ENCODE assay signal across 1 cellular context in the genomic region with DNA sequence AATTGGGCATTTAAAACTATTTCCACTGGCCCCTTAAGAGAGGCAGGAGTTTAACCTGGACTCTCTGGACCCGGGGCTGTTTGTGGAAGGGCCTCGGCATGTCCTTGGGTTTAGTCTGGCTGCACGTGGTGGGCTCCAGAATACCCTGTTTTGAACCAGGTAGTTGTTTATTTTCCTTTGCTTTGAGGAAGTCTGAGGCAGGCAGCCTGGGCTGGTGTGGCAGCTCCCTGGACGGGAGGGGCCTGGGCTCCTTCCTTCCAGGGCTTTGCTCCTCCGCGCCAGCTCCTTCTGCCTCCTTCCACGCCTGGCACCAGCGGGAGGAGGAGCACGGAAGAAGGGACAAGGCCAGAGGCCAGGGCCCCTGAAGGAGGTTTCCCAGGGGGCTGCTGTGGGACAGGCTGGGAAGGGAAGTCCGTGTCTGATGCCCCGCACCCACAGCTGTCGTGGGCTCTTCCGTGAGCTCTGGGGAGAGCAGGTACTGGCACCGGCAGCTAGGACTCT.
TF ChIP-seq lines count a peak whose summit lies in the region.

No MANE protein-coding gene starts in this region.

TF ChIP-seq in HepG2, 621 proteins besides CTCF, POLR2A, EP300 and RAD21 (continued from another document and continues in another):
- no peak for TF ChIP-seq RBM22 (optimal IDR thresholded peaks at IDR 0.05; ENCODE audit: low read length)
- TF ChIP-seq ZNF501 (CRISPR knock-in tag; IDR thresholded peaks at IDR 0.05) = peak; percentile 46; the same call in 1 of the 2 replicates
- TF ChIP-seq, protein P1, sequence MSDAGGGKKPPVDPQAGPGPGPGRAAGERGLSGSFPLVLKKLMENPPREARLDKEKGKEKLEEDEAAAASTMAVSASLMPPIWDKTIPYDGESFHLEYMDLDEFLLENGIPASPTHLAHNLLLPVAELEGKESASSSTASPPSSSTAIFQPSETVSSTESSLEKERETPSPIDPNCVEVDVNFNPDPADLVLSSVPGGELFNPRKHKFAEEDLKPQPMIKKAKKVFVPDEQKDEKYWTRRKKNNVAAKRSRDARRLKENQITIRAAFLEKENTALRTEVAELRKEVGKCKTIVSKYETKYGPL (CRISPR knock-in tag; IDR thresholded peaks at IDR 0.05) = no peak
- TF ChIP-seq ZFP1 (CRISPR knock-in tag; IDR thresholded peaks at IDR 0.05) = no peak
- no peak for TF ChIP-seq SP2 (CRISPR knock-in tag; IDR thresholded peaks at IDR 0.05)
- peak; percentile 50; the same call in 1 of the 2 replicates for TF ChIP-seq ZBTB7B (CRISPR knock-in tag; IDR thresholded peaks at IDR 0.05)
- TF ChIP-seq HDAC1 (CRISPR knock-in tag; IDR thresholded peaks at IDR 0.05) = peak; percentile 53; the same call in 1 of the 2 replicates
- TF ChIP-seq HDAC2 (CRISPR knock-in tag; IDR thresholded peaks at IDR 0.05) = peak; percentile 69
- no peak for TF ChIP-seq ATRX (CRISPR knock-in tag; IDR thresholded peaks at IDR 0.05; ENCODE audit: borderline replicate concordance)
- no peak for TF ChIP-seq NFE2 (CRISPR knock-in tag; IDR thresholded peaks at IDR 0.05)
- 0 out of 4 replicates have a peak, but pooled peaks of 1 of the 2 experiments have one; percentile 12 for TF ChIP-seq REST (IDR thresholded peaks at IDR 0.05; ENCODE audit: borderline replicate concordance in 1 of 2, low read depth in 1 of 2, low read length in 2 of 2)
- no peak for TF ChIP-seq ZNF333 (CRISPR knock-in tag; IDR thresholded peaks at IDR 0.05; ENCODE audit: borderline replicate concordance)
- TF ChIP-seq GTF3A (CRISPR knock-in tag; conservative IDR thresholded peaks at IDR 0.05) = no peak
- TF ChIP-seq ZFP90 (CRISPR knock-in tag; IDR thresholded peaks at IDR 0.05; ENCODE audit: borderline replicate concordance) = no peak
- TF ChIP-seq NR2F2 (IDR thresholded peaks at IDR 0.05; ENCODE audit: borderline replicate concordance, low read depth) = no peak
- TF ChIP-seq SALL2 (CRISPR knock-in tag; IDR thresholded peaks at IDR 0.05) = no peak
- no peak for TF ChIP-seq MEIS1 (CRISPR knock-in tag; IDR thresholded peaks at IDR 0.05; ENCODE audit: borderline replicate concordance)
- no peak for TF ChIP-seq ZNF441 (CRISPR knock-in tag; IDR thresholded peaks at IDR 0.05; ENCODE audit: borderline replicate concordance)
- no peak for TF ChIP-seq SP140L (CRISPR knock-in tag; IDR thresholded peaks at IDR 0.05; ENCODE audit: borderline replicate concordance)
- no peak for TF ChIP-seq RCOR2 (CRISPR knock-in tag; IDR thresholded peaks at IDR 0.05)
- 0 out of 2 replicates have a peak, but pooled peaks have one; percentile 23 for TF ChIP-seq ZNF124 (CRISPR knock-in tag; IDR thresholded peaks at IDR 0.05)
- peak; percentile 68; the same call in 1 of the 2 replicates for TF ChIP-seq SAP130 (CRISPR knock-in tag; IDR thresholded peaks at IDR 0.05; ENCODE audit: low read depth)
- TF ChIP-seq ZNF256 (CRISPR knock-in tag; conservative IDR thresholded peaks at IDR 0.05) = no peak
- TF ChIP-seq RFX5 (IDR thresholded peaks at IDR 0.05; ENCODE audit: low read depth, low read length) = no peak
- no peak for TF ChIP-seq PTBP1 (IDR thresholded peaks at IDR 0.05; ENCODE audit: low read depth, low read length, poor library complexity, severe bottlenecking)
- no peak for TF ChIP-seq LRRFIP1 (CRISPR knock-in tag; conservative IDR thresholded peaks at IDR 0.05)
- TF ChIP-seq ZNF546 (CRISPR knock-in tag; conservative IDR thresholded peaks at IDR 0.05) = no peak
- no peak for TF ChIP-seq SNRNP70 (IDR thresholded peaks at IDR 0.05; ENCODE audit: low read depth, low read length)
- TF ChIP-seq SOX6 (IDR thresholded peaks at IDR 0.05) = no peak
- TF ChIP-seq SOX6 (CRISPR knock-in tag; IDR thresholded peaks at IDR 0.05) = peak; percentile 26; the same call in 1 of the 2 replicates
- no peak for TF ChIP-seq KLF16 (CRISPR knock-in tag; IDR thresholded peaks at IDR 0.05)
- TF ChIP-seq HNF4G (IDR thresholded peaks at IDR 0.05; ENCODE audit: borderline replicate concordance, low read depth, low read length) = peak; percentile 51
- no peak for TF ChIP-seq HNF4G (CRISPR knock-in tag; IDR thresholded peaks at IDR 0.05; ENCODE audit: borderline replicate concordance, low read depth)
- TF ChIP-seq AHDC1 (CRISPR knock-in tag; IDR thresholded peaks at IDR 0.05; ENCODE audit: borderline replicate concordance) = no peak; the same call in 1 of the 2 replicates
- no peak for TF ChIP-seq RFX1 (IDR thresholded peaks at IDR 0.05)
- no peak for TF ChIP-seq ZNF264 (CRISPR knock-in tag; IDR thresholded peaks at IDR 0.05)
- TF ChIP-seq HOXD1 (CRISPR knock-in tag; IDR thresholded peaks at IDR 0.05) = no peak
- TF ChIP-seq FOXP4 (CRISPR knock-in tag; IDR thresholded peaks at IDR 0.05) = 0 out of 2 replicates have a peak, but pooled peaks have one; percentile 59
- TF ChIP-seq CBX2 (IDR thresholded peaks at IDR 0.05; ENCODE audit: low read depth, low read length) = no peak
- no peak for TF ChIP-seq CBX2 (CRISPR knock-in tag; IDR thresholded peaks at IDR 0.05; ENCODE audit: low read depth)
- peak; percentile 44; the same call in 1 of the 3 replicates for TF ChIP-seq MXI1 (IDR thresholded peaks at IDR 0.05; ENCODE audit: borderline replicate concordance, low read depth, low read length)
- TF ChIP-seq, protein P2, sequence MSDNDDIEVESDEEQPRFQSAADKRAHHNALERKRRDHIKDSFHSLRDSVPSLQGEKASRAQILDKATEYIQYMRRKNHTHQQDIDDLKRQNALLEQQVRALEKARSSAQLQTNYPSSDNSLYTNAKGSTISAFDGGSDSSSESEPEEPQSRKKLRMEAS (IDR thresholded peaks at IDR 0.05) = peak; percentile 89
